ENCODE assay signal across 13 cellular contexts in genomic region chr12:60394680-60395079, GRCh38.
DNase-seq lines count a peak whose midpoint lies in the region; ATAC-seq, FAIRE-seq and TF ChIP-seq lines count a peak whose summit lies in the region.
"Had no signal": no experiment of that assay in that cellular context is flagged by ENCODE, and none has a peak within 500 bp of the region (broad histone marks: within the 10 kb centered on the region; RNA-seq: fewer than 3 reads in every experiment).

No MANE protein-coding gene starts in this region.

- ATAC-seq in GM21367 (IDR thresholded peaks at IDR 0.05; ENCODE audit: unreplicated experiment) (no peak), HG02678 (IDR thresholded peaks at IDR 0.05; ENCODE audit: unreplicated experiment) (no peak)
- ATAC-seq: activated CD4-positive, CD25-positive, alpha-beta regulatory T cell treated with anti-CD3 and anti-CD28 coated beads, Interleukin-2, amount 50 U/mL, for 24 hours had no signal

- H3K9me3 Mint-ChIP-seq in astrocyte (ENCODE audit: unreplicated experiment), result peaks cover 2% of the 10 kb centered on the region

- peaks cover 3% of the 10 kb centered on the region for H3K4me1 ChIP-seq in astrocyte (ENCODE audit: insufficient read depth, low read length)

- H3K27ac ChIP-seq in astrocyte (ENCODE audit: low read depth, low read length), result peak overlapping the region; percentile 27

- H3K4me1 Mint-ChIP-seq in astrocyte (ENCODE audit: low read depth, unreplicated experiment), result no peaks in the 10 kb centered on the region
- H3K4me1 Mint-ChIP-seq: CD4-positive, CD25-positive, alpha-beta regulatory T cell; endodermal cell had no signal

- H3K9ac ChIP-seq in astrocyte (ENCODE audit: low read length), result no peak overlapping the region

- H3K9me3 ChIP-seq in astrocyte (ENCODE audit: insufficient read depth, low read depth, low read length), result no peaks in the 10 kb centered on the region

- FAIRE-seq in astrocyte (lab: Jason Lieb, UNC), result no peak

- DNase-seq in AG08396 (ENCODE audit: low spot score) (peak; percentile 6), HS-27A (ENCODE audit: low read depth) (peak; percentile 54), astrocyte (ENCODE audit: low read depth) (peak; percentile 82), glomerular endothelial cell (ENCODE audit: extremely low read depth, low read depth, low spot score) (peak; percentile 34), NCI-H2227 treated with DMSO at 0.1 percent for 48 hours (lab: John Stamatoyannopoulos, UW) (no peak)
- DNase-seq in activated CD4-positive, CD25-positive, alpha-beta regulatory T cell (lab: John Stamatoyannopoulos, UW), result no peak
- DNase-seq: activated T-cell treated with anti-CD3 and anti-CD28 coated beads, Interleukin-2, amount 50 U/mL, for 1 hour; CD4-positive, CD25-positive, alpha-beta regulatory T cell; endodermal cell; NCI-H2081 had no signal

- no peaks in the 10 kb centered on the region for H3K79me2 ChIP-seq in astrocyte (ENCODE audit: insufficient read depth, low read length)

- no peak overlapping the region for H3K27ac Mint-ChIP-seq in astrocyte (ENCODE audit: unreplicated experiment)
- H3K27ac Mint-ChIP-seq: CD4-positive, CD25-positive, alpha-beta regulatory T cell; endodermal cell had no signal

- no peaks in the 10 kb centered on the region for H3K27me3 ChIP-seq in astrocyte (ENCODE audit: insufficient read depth, low read length)

- no peak overlapping the region for H2AFZ ChIP-seq in astrocyte (ENCODE audit: low read depth, low read length)

- no peaks in the 10 kb centered on the region for H3K36me3 ChIP-seq in astrocyte (ENCODE audit: insufficient read depth, low read length)

- H3K4me2 ChIP-seq in astrocyte (ENCODE audit: low read length), result peak overlapping the region; percentile 41

- H3K36me3 Mint-ChIP-seq in astrocyte (ENCODE audit: low read depth, unreplicated experiment), result no peaks in the 10 kb centered on the region
- H3K36me3 Mint-ChIP-seq: CD4-positive, CD25-positive, alpha-beta regulatory T cell had no signal

- no peaks in the 10 kb centered on the region for H4K20me1 ChIP-seq in astrocyte (ENCODE audit: insufficient read depth, low read length)

- H3K4me3 ChIP-seq in astrocyte (ENCODE audit: insufficient read depth, low read depth, low read length), result no peak overlapping the region

- no peak overlapping the region for H3K4me3 Mint-ChIP-seq in astrocyte (ENCODE audit: unreplicated experiment)
- H3K4me3 Mint-ChIP-seq: CD4-positive, CD25-positive, alpha-beta regulatory T cell; endodermal cell had no signal

- no peak for TF ChIP-seq CTCF in astrocyte (IDR thresholded peaks at IDR 0.05; ENCODE audit: insufficient read depth, low read depth, low read length)

- no peaks in the 10 kb centered on the region for H3K27me3 Mint-ChIP-seq in astrocyte (ENCODE audit: low read depth, unreplicated experiment)
- H3K27me3 Mint-ChIP-seq: CD4-positive, CD25-positive, alpha-beta regulatory T cell had no signal

Comparison
In these comparisons a context has a peak if more than half of its experiments do, and no peak if none do; other contexts are left out.
1. DNase-seq: peak in AG08396 (single experiment), HS-27A (single experiment), astrocyte (single experiment) and glomerular endothelial cell (single experiment); none in NCI-H2227 treated with DMSO at 0.1 percent for 48 hours (single experiment) and activated CD4-positive, CD25-positive, alpha-beta regulatory T cell (0 of 4).